Comparison of ENCODE assay signal across 9 cellular contexts in the genomic region with DNA sequence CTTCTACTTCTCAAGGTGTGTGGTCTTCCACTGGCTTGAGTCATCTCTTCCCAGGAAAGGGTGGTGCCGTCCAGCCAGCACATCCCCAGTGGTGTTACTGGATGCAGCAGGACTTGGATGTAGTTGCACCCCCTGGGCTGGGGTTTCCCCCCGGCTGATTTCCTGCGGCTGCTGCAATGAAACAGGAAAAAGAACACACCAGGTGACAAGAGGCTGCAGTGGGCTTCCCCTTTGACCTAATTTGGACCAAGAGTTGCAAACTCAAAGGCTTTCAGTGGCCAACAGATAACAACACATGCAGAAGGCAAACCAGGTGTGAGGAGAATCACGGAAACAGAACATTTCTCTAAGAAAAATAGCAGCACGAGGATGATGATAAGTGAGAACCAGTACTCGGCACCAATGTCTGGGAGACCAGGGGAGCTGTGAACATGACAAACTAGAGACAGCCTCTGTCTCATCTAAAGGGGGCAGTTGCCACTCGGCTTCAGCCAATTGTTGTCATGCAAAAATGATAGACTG.
DNase-seq lines count a peak whose midpoint lies in the region; ATAC-seq and TF ChIP-seq lines count a peak whose summit lies in the region.
"Had no signal": no experiment of that assay in that cellular context is flagged by ENCODE, and none has a peak within 500 bp of the region (broad histone marks: within the 10 kb centered on the region; RNA-seq: fewer than 3 reads in every experiment).

No MANE protein-coding gene starts in this region.

- peaks cover 21% of the 10 kb centered on the region for H3K36me3 Mint-ChIP-seq in MCF 10A (ENCODE audit: insufficient read depth, unreplicated experiment)
- H3K36me3 Mint-ChIP-seq in activated T-helper 2 cell treated with anti-CD3 and anti-CD28 coated beads, Interferon-gamma antibody, Interleukin-2, Interleukin-4, amounts not matched to agents 10 μg/mL and 5 μg/mL and 100 μg/mL, durations not matched to agents 14 hours and 24 hours and 36 hours (ENCODE audit: low read depth): no peaks in the 10 kb centered on the region

- no TSS peak for BruUV-seq in MCF 10A (replicated peaks; lab: Mats Ljungman, UMichigan)

- H3K4me1 Mint-ChIP-seq in MCF 10A (ENCODE audit: insufficient read depth, unreplicated experiment): peaks cover 38% of the 10 kb centered on the region
- peaks cover 6% of the 10 kb centered on the region for H3K4me1 Mint-ChIP-seq in activated T-helper 2 cell treated with anti-CD3 and anti-CD28 coated beads, Interferon-gamma antibody, Interleukin-2, Interleukin-4, amounts not matched to agents 10 μg/mL and 5 μg/mL and 100 μg/mL, durations not matched to agents 14 hours and 24 hours and 36 hours (ENCODE audit: low read depth)
- peaks cover 29% of the 10 kb centered on the region for H3K4me1 Mint-ChIP-seq in stimulated activated naive CD8-positive, alpha-beta T cell treated with anti-CD3 and anti-CD28 coated beads, Interleukin-15, amount 100 ng/mL, for 72 hours

- H3K27ac Mint-ChIP-seq in MCF 10A (ENCODE audit: low read depth, unreplicated experiment): peak overlapping the region; percentile 21
- H3K27ac Mint-ChIP-seq in activated T-helper 2 cell treated with anti-CD3 and anti-CD28 coated beads, Interferon-gamma antibody, Interleukin-2, Interleukin-4, amounts not matched to agents 10 μg/mL and 5 μg/mL and 100 μg/mL, durations not matched to agents 14 hours and 24 hours and 36 hours: peak overlapping the region; percentile 11
- peak overlapping the region in 1 of 2 donors; percentile 72 for H3K27ac Mint-ChIP-seq in stimulated activated naive CD8-positive, alpha-beta T cell treated with anti-CD3 and anti-CD28 coated beads, Interleukin-15, amount 100 ng/mL, for 72 hours

- DNase-seq in MCF 10A (ENCODE audit: unreplicated experiment) (peak; percentile 94), breast epithelium (ENCODE audit: low spot score in 2 of 2) (no peak), NOMO-1 treated with dmso at 0.1 percent for 144 hours (lab: John Stamatoyannopoulos, UW; ENCODE audit: unreplicated experiment) (no peak), psoas muscle (no peak)
- DNase-seq in activated T-helper 2 cell treated with anti-CD3 and anti-CD28 coated beads, Interferon-gamma antibody, Interleukin-2, Interleukin-4, amounts not matched to agents 10 μg/mL and 5 μg/mL and 100 μg/mL, durations not matched to agents 14 hours and 24 hours and 36 hours (ENCODE audit: low spot score): no peak
- DNase-seq in stimulated activated naive CD8-positive, alpha-beta T cell treated with anti-CD3 and anti-CD28 coated beads, Interleukin-15, amount 100 ng/mL, for 72 hours: peak; percentile 16 to 64

- POLR2A ChIA-PET in MCF 10A (lab: Yijun Ruan, JAX): interaction anchor here (0.7 to 13.1 kb wide), 15 partner anchors 8 to 283 kb away, joined by 3 to 186 read pairs (median 4); partner anchors contain the start of genes HMGXB3, SLC26A2 and TIGD6

- H3K36me3 ChIP-seq in breast epithelium (no peaks in the 10 kb centered on the region), psoas muscle (ENCODE audit: insufficient read depth in 1 of 2, low read depth in 1 of 2) (no peaks in the 10 kb centered on the region)

- no peaks in the 10 kb centered on the region for H3K27me3 Mint-ChIP-seq in MCF 10A (ENCODE audit: insufficient read depth, unreplicated experiment)
- H3K27me3 Mint-ChIP-seq in activated T-helper 2 cell treated with anti-CD3 and anti-CD28 coated beads, Interferon-gamma antibody, Interleukin-2, Interleukin-4, amounts not matched to agents 10 μg/mL and 5 μg/mL and 100 μg/mL, durations not matched to agents 14 hours and 24 hours and 36 hours (ENCODE audit: low read depth): no peaks in the 10 kb centered on the region
- H3K27me3 Mint-ChIP-seq in stimulated activated naive CD8-positive, alpha-beta T cell treated with anti-CD3 and anti-CD28 coated beads, Interleukin-15, amount 100 ng/mL, for 72 hours: no peaks in the 10 kb centered on the region

- H3K4me3 ChIP-seq in breast epithelium: no peak overlapping the region
- H3K4me3 ChIP-seq in psoas muscle: no peak overlapping the region

- H3K4me1 ChIP-seq in breast epithelium (peaks cover 0 to 11% of the 10 kb centered on the region in 2 donors), psoas muscle (peaks cover 19% of the 10 kb centered on the region)

- CTCF ChIA-PET in MCF 10A (lab: Yijun Ruan, JAX): interaction anchor here (0.6 to 42.7 kb wide), 8 partner anchors 20 to 1328 kb away, joined by 3 to 1621 read pairs (median 4); partner anchors contain the start of genes PDE6A and SLC26A2

- H3K9me3 Mint-ChIP-seq in MCF 10A (ENCODE audit: unreplicated experiment): peaks cover 2% of the 10 kb centered on the region
- H3K9me3 Mint-ChIP-seq in activated T-helper 2 cell treated with anti-CD3 and anti-CD28 coated beads, Interferon-gamma antibody, Interleukin-2, Interleukin-4, amounts not matched to agents 10 μg/mL and 5 μg/mL and 100 μg/mL, durations not matched to agents 14 hours and 24 hours and 36 hours: no peaks in the 10 kb centered on the region
- H3K9me3 Mint-ChIP-seq in stimulated activated naive CD8-positive, alpha-beta T cell treated with anti-CD3 and anti-CD28 coated beads, Interleukin-15, amount 100 ng/mL, for 72 hours: no peaks in the 10 kb centered on the region

- intact Hi-C loops in MCF 10A (cut with micrococcal nuclease) (loop anchor here (1.0 kb wide), 1 partner anchor 32 kb away; no protein-coding TSS in a partner anchor), breast epithelium (cut with DNase I; ENCODE audit: low total_unique reads) (no loop called here), psoas muscle (cut with DNase I) (loop anchor here in 1 of 2 donors (10.0 kb wide), 1 partner anchor 374 kb away; no protein-coding TSS in a partner anchor)
- intact Hi-C loops in activated T-helper 2 cell treated with anti-CD3 and anti-CD28 coated beads, Interferon-gamma antibody, Interleukin-2, Interleukin-4, amounts not matched to agents 10 μg/mL and 5 μg/mL and 100 μg/mL, durations not matched to agents 14 hours and 24 hours and 36 hours (cut with micrococcal nuclease): no loop called here

- ATAC-seq in HG03066 (IDR thresholded peaks at IDR 0.05; ENCODE audit: low read depth, unreplicated experiment): peak; percentile 74
- ATAC-seq in stimulated activated naive CD8-positive, alpha-beta T cell treated with anti-CD3 and anti-CD28 coated beads, Interleukin-15, amount 100 ng/mL, for 72 hours: peak; percentile 93
- no peak for ATAC-seq in psoas muscle
- no peak for ATAC-seq in GM18858 (IDR thresholded peaks at IDR 0.05; ENCODE audit: unreplicated experiment)
- ATAC-seq: Panc1 had no signal

- no peak for TF ChIP-seq POLR2A in breast epithelium (IDR thresholded peaks at IDR 0.05)

- WGBS in psoas muscle, 3 donors: 66 to 71% (median 68%) methylated on average over 7 of the region's 7 CpGs

- H3K4me3 Mint-ChIP-seq in MCF 10A (ENCODE audit: unreplicated experiment): no peak overlapping the region
- no peak overlapping the region for H3K4me3 Mint-ChIP-seq in activated T-helper 2 cell treated with anti-CD3 and anti-CD28 coated beads, Interferon-gamma antibody, Interleukin-2, Interleukin-4, amounts not matched to agents 10 μg/mL and 5 μg/mL and 100 μg/mL, durations not matched to agents 14 hours and 24 hours and 36 hours (ENCODE audit: low read depth)
- peak overlapping the region; percentile 11 to 36 for H3K4me3 Mint-ChIP-seq in stimulated activated naive CD8-positive, alpha-beta T cell treated with anti-CD3 and anti-CD28 coated beads, Interleukin-15, amount 100 ng/mL, for 72 hours

- TF ChIP-seq CTCF in MCF 10A (IDR thresholded peaks at IDR 0.05; ENCODE audit: unreplicated experiment) (no peak), breast epithelium (IDR thresholded peaks at IDR 0.05) (no peak), psoas muscle (IDR thresholded peaks at IDR 0.05) (no peak)

- H3K27me3 ChIP-seq in breast epithelium: no peaks in the 10 kb centered on the region
- H3K27me3 ChIP-seq in psoas muscle (ENCODE audit: insufficient read depth in 3 of 3, low read length in 2 of 3): no peaks in the 10 kb centered on the region

- H3K27ac ChIP-seq in breast epithelium (no peak overlapping the region), psoas muscle (no peak overlapping the region)

- no peaks in the 10 kb centered on the region for H3K9me3 ChIP-seq in breast epithelium
- no peaks in the 10 kb centered on the region for H3K9me3 ChIP-seq in psoas muscle

Comparison
In these comparisons a context has a peak if more than half of its experiments do, and no peak if none do; other contexts are left out.
1. DNase-seq: peak in MCF 10A (single experiment) and stimulated activated naive CD8-positive, alpha-beta T cell treated with anti-CD3 and anti-CD28 coated beads, Interleukin-15, amount 100 ng/mL, for 72 hours (2 of 2); none in breast epithelium (0 of 2), activated T-helper 2 cell treated with anti-CD3 and anti-CD28 coated beads, Interferon-gamma antibody, Interleukin-2, Interleukin-4, amounts not matched to agents 10 μg/mL and 5 μg/mL and 100 μg/mL, durations not matched to agents 14 hours and 24 hours and 36 hours (single experiment), NOMO-1 treated with dmso at 0.1 percent for 144 hours (single experiment) and psoas muscle (0 of 2).
2. H3K4me3 Mint-ChIP-seq: peak in stimulated activated naive CD8-positive, alpha-beta T cell treated with anti-CD3 and anti-CD28 coated beads, Interleukin-15, amount 100 ng/mL, for 72 hours (2 of 2); none in MCF 10A (single experiment) and activated T-helper 2 cell treated with anti-CD3 and anti-CD28 coated beads, Interferon-gamma antibody, Interleukin-2, Interleukin-4, amounts not matched to agents 10 μg/mL and 5 μg/mL and 100 μg/mL, durations not matched to agents 14 hours and 24 hours and 36 hours (single experiment).
3. ATAC-seq: peak in HG03066 (single experiment) and stimulated activated naive CD8-positive, alpha-beta T cell treated with anti-CD3 and anti-CD28 coated beads, Interleukin-15, amount 100 ng/mL, for 72 hours (single experiment); none in psoas muscle (0 of 4) and GM18858 (single experiment).